2 cellular contexts compared by ENCODE assay signal in genomic region chr11:102283088-102283487, GRCh38.
TF ChIP-seq lines count a peak whose summit lies in the region.

No MANE protein-coding gene starts in this region.

TF ChIP-seq in HepG2, 621 proteins besides CTCF, POLR2A, EP300 and RAD21:
- TF ChIP-seq KAT8 (CRISPR knock-in tag; IDR thresholded peaks at IDR 0.05) (no peak), HDAC2 (CRISPR knock-in tag; IDR thresholded peaks at IDR 0.05) (no peak), IRX3 (CRISPR knock-in tag; IDR thresholded peaks at IDR 0.05; ENCODE audit: borderline replicate concordance, low read depth) (no peak), ZNF580 (CRISPR knock-in tag; IDR thresholded peaks at IDR 0.05; ENCODE audit: borderline replicate concordance, low read depth) (no peak), ZNF605 (CRISPR knock-in tag; IDR thresholded peaks at IDR 0.05) (no peak), MBD4 (IDR thresholded peaks at IDR 0.05; ENCODE audit: borderline replicate concordance, low read length) (no peak), NPAS2 (CRISPR knock-in tag; IDR thresholded peaks at IDR 0.05; ENCODE audit: borderline replicate concordance) (no peak), CBFB (CRISPR knock-in tag; IDR thresholded peaks at IDR 0.05) (no peak), KAT2B (IDR thresholded peaks at IDR 0.05; ENCODE audit: borderline replicate concordance, low read depth, low read length) (no peak), ZFP41 (CRISPR knock-in tag; IDR thresholded peaks at IDR 0.05; ENCODE audit: borderline replicate concordance) (no peak), GPBP1L1 (CRISPR knock-in tag; IDR thresholded peaks at IDR 0.05) (no peak), MNT (IDR thresholded peaks at IDR 0.05) (no peak), MED8 (CRISPR knock-in tag; IDR thresholded peaks at IDR 0.05; ENCODE audit: insufficient replicate concordance) (no peak), ATF4 (CRISPR knock-in tag; IDR thresholded peaks at IDR 0.05) (no peak), MYNN (CRISPR knock-in tag; IDR thresholded peaks at IDR 0.05; ENCODE audit: low read depth) (no peak)

TF ChIP-seq in SK-N-SH, 30 proteins besides CTCF, POLR2A, EP300 and RAD21:
- TF ChIP-seq POLR2AphosphoS5 (IDR thresholded peaks at IDR 0.05; ENCODE audit: low read depth, low read length), result no peak
- TF ChIP-seq ELF1 (IDR thresholded peaks at IDR 0.05), result no peak
- no peak for TF ChIP-seq SIN3A (IDR thresholded peaks at IDR 0.05; ENCODE audit: borderline replicate concordance, low read depth, low read length)
- no peak for TF ChIP-seq MXI1 (IDR thresholded peaks at IDR 0.05; ENCODE audit: low read depth, low read length)
- no peak for TF ChIP-seq NFIC (IDR thresholded peaks at IDR 0.05; ENCODE audit: borderline replicate concordance)
- no peak for TF ChIP-seq YY1 (IDR thresholded peaks at IDR 0.05; ENCODE audit: low read depth)
